Comparison of ENCODE assay signal across 1 cellular context in genomic region chr1:183027791-183028190, GRCh38.
TF ChIP-seq lines count a peak whose summit lies in the region.

No MANE protein-coding gene starts in this region.

TF ChIP-seq in GM23338, 12 proteins besides CTCF, POLR2A, EP300 and RAD21 (continued from another document):
- TF ChIP-seq ZNF462 (CRISPR knock-in tag; IDR thresholded peaks at IDR 0.05), result no peak
- TF ChIP-seq, protein P1, sequence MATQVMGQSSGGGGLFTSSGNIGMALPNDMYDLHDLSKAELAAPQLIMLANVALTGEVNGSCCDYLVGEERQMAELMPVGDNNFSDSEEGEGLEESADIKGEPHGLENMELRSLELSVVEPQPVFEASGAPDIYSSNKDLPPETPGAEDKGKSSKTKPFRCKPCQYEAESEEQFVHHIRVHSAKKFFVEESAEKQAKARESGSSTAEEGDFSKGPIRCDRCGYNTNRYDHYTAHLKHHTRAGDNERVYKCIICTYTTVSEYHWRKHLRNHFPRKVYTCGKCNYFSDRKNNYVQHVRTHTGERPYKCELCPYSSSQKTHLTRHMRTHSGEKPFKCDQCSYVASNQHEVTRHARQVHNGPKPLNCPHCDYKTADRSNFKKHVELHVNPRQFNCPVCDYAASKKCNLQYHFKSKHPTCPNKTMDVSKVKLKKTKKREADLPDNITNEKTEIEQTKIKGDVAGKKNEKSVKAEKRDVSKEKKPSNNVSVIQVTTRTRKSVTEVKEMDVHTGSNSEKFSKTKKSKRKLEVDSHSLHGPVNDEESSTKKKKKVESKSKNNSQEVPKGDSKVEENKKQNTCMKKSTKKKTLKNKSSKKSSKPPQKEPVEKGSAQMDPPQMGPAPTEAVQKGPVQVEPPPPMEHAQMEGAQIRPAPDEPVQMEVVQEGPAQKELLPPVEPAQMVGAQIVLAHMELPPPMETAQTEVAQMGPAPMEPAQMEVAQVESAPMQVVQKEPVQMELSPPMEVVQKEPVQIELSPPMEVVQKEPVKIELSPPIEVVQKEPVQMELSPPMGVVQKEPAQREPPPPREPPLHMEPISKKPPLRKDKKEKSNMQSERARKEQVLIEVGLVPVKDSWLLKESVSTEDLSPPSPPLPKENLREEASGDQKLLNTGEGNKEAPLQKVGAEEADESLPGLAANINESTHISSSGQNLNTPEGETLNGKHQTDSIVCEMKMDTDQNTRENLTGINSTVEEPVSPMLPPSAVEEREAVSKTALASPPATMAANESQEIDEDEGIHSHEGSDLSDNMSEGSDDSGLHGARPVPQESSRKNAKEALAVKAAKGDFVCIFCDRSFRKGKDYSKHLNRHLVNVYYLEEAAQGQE (IDR thresholded peaks at IDR 0.05; ENCODE audit: unreplicated experiment), result no peak
- no peak for TF ChIP-seq EZH2 (IDR thresholded peaks at IDR 0.05; ENCODE audit: low read depth, unreplicated experiment)
- no peak for TF ChIP-seq CREB1 (CRISPR knock-in tag; IDR thresholded peaks at IDR 0.05; ENCODE audit: low read depth)
- no peak for TF ChIP-seq POLR2AphosphoS5 (IDR thresholded peaks at IDR 0.05; ENCODE audit: low read depth)
- no peak for TF ChIP-seq ZNF114 (CRISPR knock-in tag; IDR thresholded peaks at IDR 0.05)
- TF ChIP-seq EZH2phosphoT487 (IDR thresholded peaks at IDR 0.05; ENCODE audit: unreplicated experiment), result no peak
- no peak for TF ChIP-seq NANOG (IDR thresholded peaks at IDR 0.05; ENCODE audit: borderline replicate concordance)
TF ChIP-seq in GM23338: peak in this region for 0.
